Comparison of ENCODE assay signal across 8 cellular contexts in the genomic region with DNA sequence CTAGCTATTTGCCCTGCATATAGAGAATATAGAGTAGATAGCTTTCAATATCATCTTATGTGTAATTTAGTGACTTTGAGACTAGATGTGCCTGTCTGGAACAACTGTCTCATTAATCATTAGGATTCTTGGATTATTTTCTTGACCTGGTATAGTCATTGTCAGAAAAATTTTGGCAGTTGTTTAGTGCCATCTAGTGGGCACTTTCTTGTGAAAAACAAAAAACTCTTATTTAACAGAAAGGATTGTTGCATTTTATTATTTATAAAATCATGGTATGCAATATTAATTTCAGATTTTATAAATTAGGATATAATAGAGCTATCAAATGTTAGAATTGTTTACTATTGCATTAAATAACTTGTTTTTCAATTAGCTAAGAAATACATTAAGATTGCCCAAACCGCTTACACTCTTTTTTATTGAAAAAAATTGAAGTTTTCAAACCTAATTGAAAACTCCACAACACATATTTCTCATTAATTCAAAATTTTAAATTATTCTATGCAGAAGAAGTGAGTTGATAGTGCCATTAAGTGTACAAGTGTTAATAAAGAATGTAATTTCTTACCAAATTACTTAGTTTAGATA.
DNase-seq lines count a peak whose midpoint lies in the region; ATAC-seq, FAIRE-seq and TF ChIP-seq lines count a peak whose summit lies in the region.

No MANE protein-coding gene starts in this region.

- peak; percentile 24 for TF ChIP-seq CTCF in HL-60 (IDR thresholded peaks at IDR 0.05; ENCODE audit: insufficient read depth, low read length)
- TF ChIP-seq CTCF in RWPE2 (IDR thresholded peaks at IDR 0.05; ENCODE audit: poor library complexity, severe bottlenecking) = peak; percentile 81
- peak in 2 of 3 experiments; percentile 48 to 65 for TF ChIP-seq CTCF in testis (IDR thresholded peaks at IDR 0.05)

- H3K4me3 ChIP-seq in HL-60 (replicated peaks; ENCODE audit: insufficient read depth, low read length) = no peak overlapping the region
- H3K4me3 ChIP-seq in RWPE2 (ENCODE audit: severe bottlenecking) = no peak overlapping the region
- no peak overlapping the region for H3K4me3 ChIP-seq in testis

- no peak for TF ChIP-seq POLR2A in testis (IDR thresholded peaks at IDR 0.05)

- ATAC-seq in RWPE2 (ENCODE audit: low read depth) (no peak), HG02678 (IDR thresholded peaks at IDR 0.05; ENCODE audit: unreplicated experiment) (no peak)

- DNase-seq in COLO829 (ENCODE audit: low spot score) = peak; percentile 25
- DNase-seq in HL-60 (ENCODE audit: low read depth in 1 of 2, low spot score in 1 of 2) = peak in 1 of 2 experiments; percentile 30
- DNase-seq in RWPE2 (ENCODE audit: low spot score) = no peak
- DNase-seq in frontal cortex (ENCODE audit: low spot score in 2 of 2) = peak in 1 of 2 donors; percentile 30
- DNase-seq in testis = no peak
- DNase-seq in AG08396 (ENCODE audit: low spot score) = no peak
- no peak for DNase-seq in activated T-cell treated with anti-CD3 and anti-CD28 coated beads for 4 hours

- H3K27me3 ChIP-seq in HL-60 (ENCODE audit: insufficient read depth, poor library complexity, severe bottlenecking) (no peaks in the 10 kb centered on the region), RWPE2 (ENCODE audit: insufficient read depth, poor library complexity, severe bottlenecking) (no peaks in the 10 kb centered on the region), testis (no peaks in the 10 kb centered on the region)

- H3K4me1 ChIP-seq in RWPE2 (ENCODE audit: insufficient read depth, poor library complexity, severe bottlenecking) (no peaks in the 10 kb centered on the region), testis (no peaks in the 10 kb centered on the region)

- H3K36me3 ChIP-seq in RWPE2 (ENCODE audit: low read depth) (no peaks in the 10 kb centered on the region), testis (ENCODE audit: low read depth, missing control alignments) (no peaks in the 10 kb centered on the region)

- WGBS in testis, 2 donors = 98% methylated on average over 1 of the region's 1 CpG

- no peak overlapping the region for H3K27ac ChIP-seq in HL-60 (replicated peaks)
- H3K27ac ChIP-seq in RWPE2 (ENCODE audit: poor library complexity, severe bottlenecking) = no peak overlapping the region
- no peak overlapping the region for H3K27ac ChIP-seq in testis

- H3K9me3 ChIP-seq in RWPE2 (ENCODE audit: severe bottlenecking) (no peaks in the 10 kb centered on the region), testis (no peaks in the 10 kb centered on the region)

- intact Hi-C loops in testis (cut with DNase I; ENCODE audit: low total_unique reads) = no loop called here

- FAIRE-seq in frontal cortex (lab: Jason Lieb, UNC) = peak; percentile 93

Comparison
In these comparisons a context has a peak if more than half of its experiments do, and no peak if none do; other contexts are left out.
1. CTCF ChIP-seq: peak in every context shown above with its lines; median percentile 81 in RWPE2; 56 in testis; 24 in HL-60.